Comparison of ENCODE assay signal across 13 cellular contexts in genomic region chr11:114066046-114066648, GRCh38. TPM values are rescaled to one million over a fixed set of nuclear protein-coding genes. Genes with fewer than 3 reads are reported as not detected.
DNase-seq lines count a peak whose midpoint lies in the region; ATAC-seq and TF ChIP-seq lines count a peak whose summit lies in the region.
"Had no signal": no experiment of that assay in that cellular context is flagged by ENCODE, and none has a peak within 500 bp of the region (broad histone marks: within the 10 kb centered on the region; RNA-seq: fewer than 3 reads in every experiment).

No MANE protein-coding gene starts in this region.

- H3K27ac Mint-ChIP-seq in activated CD4-positive, alpha-beta T cell treated with anti-CD3 and anti-CD28 coated beads, Interleukin-2, amount 10 ng/mL, durations not matched to agents 7 days and 5 days, result peak overlapping the region; percentile 7
- peak overlapping the region; percentile 93 for H3K27ac Mint-ChIP-seq in T-helper 17 cell

- DNase-seq in activated CD4-positive, alpha-beta T cell treated with anti-CD3 and anti-CD28 coated beads, Interleukin-2, amount 10 ng/mL, durations not matched to agents 7 days and 5 days, result no peak
- DNase-seq in activated CD4-positive, alpha-beta T cell treated with anti-CD3 and anti-CD28 coated beads, Interleukin-2, amount 50 U/mL, for 4 hours, result no peak
- DNase-seq in T-helper 17 cell, result peak in 1 of 3 donors; percentile 38
- DNase-seq in esophagus squamous epithelium (lab: John Stamatoyannopoulos, UW), result no peak
- DNase-seq in NCI-H1417 (lab: John Stamatoyannopoulos, UW), result no peak
- no peak for DNase-seq in COLO668 (lab: John Stamatoyannopoulos, UW; ENCODE audit: unreplicated experiment)
- no peak for DNase-seq in midbrain (lab: John Stamatoyannopoulos, UW)
- DNase-seq: caudate nucleus, glutamatergic neuron, NCI-H1930, NCI-H82 had no signal

- peaks cover 3% of the 10 kb centered on the region for H3K4me1 Mint-ChIP-seq in activated CD4-positive, alpha-beta T cell treated with anti-CD3 and anti-CD28 coated beads, Interleukin-2, amount 10 ng/mL, durations not matched to agents 7 days and 5 days
- H3K4me1 Mint-ChIP-seq in T-helper 17 cell, result peaks cover 19% of the 10 kb centered on the region

- H3K27me3 Mint-ChIP-seq in activated CD4-positive, alpha-beta T cell treated with anti-CD3 and anti-CD28 coated beads, Interleukin-2, amount 10 ng/mL, durations not matched to agents 7 days and 5 days, result peaks cover 22% of the 10 kb centered on the region
- no peaks in the 10 kb centered on the region for H3K27me3 Mint-ChIP-seq in T-helper 17 cell

- H3K27ac ChIP-seq in esophagus squamous epithelium (peak overlapping the region in 1 of 4 donors; percentile 95), stomach smooth muscle (ENCODE audit: low read length) (peak overlapping the region; percentile 18)

- ATAC-seq in T-helper 17 cell, result peak; percentile 79

- TF ChIP-seq POLR2A in esophagus squamous epithelium (IDR thresholded peaks at IDR 0.05), result no peak

- POLR2A ChIA-PET in activated CD4-positive, alpha-beta T cell treated with anti-CD3 and anti-CD28 coated beads, Interleukin-2, amount 10 ng/mL, durations not matched to agents 7 days and 5 days (lab: Charles Lee), result no interaction called here

- H3K9me3 Mint-ChIP-seq in activated CD4-positive, alpha-beta T cell treated with anti-CD3 and anti-CD28 coated beads, Interleukin-2, amount 10 ng/mL, durations not matched to agents 7 days and 5 days, result no peaks in the 10 kb centered on the region

- TF ChIP-seq CTCF in esophagus squamous epithelium (IDR thresholded peaks at IDR 0.05), result no peak

- H3K4me3 Mint-ChIP-seq in activated CD4-positive, alpha-beta T cell treated with anti-CD3 and anti-CD28 coated beads, Interleukin-2, amount 10 ng/mL, durations not matched to agents 7 days and 5 days, result peak overlapping the region; percentile 26
- peak overlapping the region; percentile 77 for H3K4me3 Mint-ChIP-seq in T-helper 17 cell

- CTCF ChIA-PET in activated CD4-positive, alpha-beta T cell treated with anti-CD3 and anti-CD28 coated beads, Interleukin-2, amount 10 ng/mL, durations not matched to agents 7 days and 5 days (lab: Charles Lee), result interaction anchor here (0.6 to 1.4 kb wide), 3 partner anchors 29 to 154 kb away, joined by 3 read pairs; no protein-coding TSS in a partner anchor

- H3K4me1 ChIP-seq in esophagus squamous epithelium (peaks cover 12 to 93% (median 15%) of the 10 kb centered on the region in 3 donors), stomach smooth muscle (ENCODE audit: control insufficient read depth, insufficient read depth, low read length) (peaks cover 67% of the 10 kb centered on the region)

- 77 to 79% methylated on average over 12 to 14 of the region's 14 CpGs for WGBS in esophagus squamous epithelium, 2 donors

- no peaks in the 10 kb centered on the region for H3K9me3 ChIP-seq in T-helper 17 cell (ENCODE audit: control insufficient read depth, low read length, poor library complexity, severe bottlenecking)
- H3K9me3 ChIP-seq in esophagus squamous epithelium, result no peaks in the 10 kb centered on the region
- no peaks in the 10 kb centered on the region for H3K9me3 ChIP-seq in stomach smooth muscle (ENCODE audit: control insufficient read depth in 2 of 2, low read length in 2 of 2)

- H3K36me3 ChIP-seq in esophagus squamous epithelium (peaks cover 12 to 87% (median 19%) of the 10 kb centered on the region in 3 donors), stomach smooth muscle (ENCODE audit: control insufficient read depth in 2 of 2, insufficient read depth in 2 of 2, low read length in 2 of 2) (peaks cover 39 to 53% of the 10 kb centered on the region in 2 donors)

- no peak overlapping the region for H3K9ac ChIP-seq in stomach smooth muscle (ENCODE audit: low read length in 2 of 2)

- intact Hi-C loops in esophagus squamous epithelium (cut with DNase I), result loop anchor here (10.0 kb wide), 1 partner anchor 129 kb away; no protein-coding TSS in a partner anchor

- peak overlapping the region in 3 of 4 donors; percentile 68 to 96 (median 95) for H3K4me3 ChIP-seq in esophagus squamous epithelium
- H3K4me3 ChIP-seq in stomach smooth muscle (ENCODE audit: low read length in 2 of 2), result peak overlapping the region; percentile 20 to 62

- H3K36me3 Mint-ChIP-seq in activated CD4-positive, alpha-beta T cell treated with anti-CD3 and anti-CD28 coated beads, Interleukin-2, amount 10 ng/mL, durations not matched to agents 7 days and 5 days (ENCODE audit: low read depth), result no peaks in the 10 kb centered on the region
- no peaks in the 10 kb centered on the region for H3K36me3 Mint-ChIP-seq in T-helper 17 cell (ENCODE audit: low read depth)

- H3K27me3 ChIP-seq in esophagus squamous epithelium (peaks cover 0 to 21% (median 0%) of the 10 kb centered on the region in 4 donors), stomach smooth muscle (ENCODE audit: control insufficient read depth in 1 of 2, insufficient read depth in 2 of 2, low read length in 2 of 2) (no peaks in the 10 kb centered on the region)

RNA-seq across cellular contexts. Expression of gene ZBTB16, which starts 6.6 kb away (rescaled TPM):
- total RNA-seq in activated CD4-positive, alpha-beta T cell treated with anti-CD3 and anti-CD28 coated beads, Interleukin-2, amount 10 ng/mL, durations not matched to agents 7 days and 5 days, result 1 to 10 TPM; 7.4 to 7.6 TPM
- total RNA-seq in T-helper 17 cell, result 10 to 100 TPM; 17.2 to 20.7 TPM
- 100 to 1,000 TPM in 1 of 4 donors, 10 to 100 TPM in 3; 10.4 to 137 (median 18.8) TPM for total RNA-seq in esophagus squamous epithelium
- total RNA-seq: H4 had no signal
